Comparison of ENCODE assay signal across 8 cellular contexts in genomic region chr3:128170866-128171516, GRCh38. TPM values are rescaled to one million over a fixed set of nuclear protein-coding genes. Genes with fewer than 3 reads are reported as not detected.
DNase-seq lines count a peak whose midpoint lies in the region; ATAC-seq and TF ChIP-seq lines count a peak whose summit lies in the region.

No MANE protein-coding gene starts in this region.

- H3K27me3 Mint-ChIP-seq in Calu3 (ENCODE audit: unreplicated experiment) (no peaks in the 10 kb centered on the region), endodermal cell (ENCODE audit: insufficient read depth) (no peaks in the 10 kb centered on the region)

- H3K4me3 ChIP-seq in endodermal cell (ENCODE audit: low read length), result no peak overlapping the region

- no peaks in the 10 kb centered on the region for H3K27me3 ChIP-seq in endodermal cell (ENCODE audit: control insufficient read depth, insufficient read depth, low read length, poor library complexity, severe bottlenecking)

- no peak overlapping the region for H3K27ac ChIP-seq in endodermal cell (ENCODE audit: low read depth, low read length)

- no peaks in the 10 kb centered on the region for H3K9me3 Mint-ChIP-seq in Calu3 (ENCODE audit: low read depth, unreplicated experiment)
- no peaks in the 10 kb centered on the region for H3K9me3 Mint-ChIP-seq in endodermal cell

- H3K4me3 Mint-ChIP-seq in Calu3 (ENCODE audit: low read depth, unreplicated experiment), result no peak overlapping the region
- H3K4me3 Mint-ChIP-seq in endodermal cell, result no peak overlapping the region

- H3K36me3 ChIP-seq in endodermal cell (ENCODE audit: control insufficient read depth, insufficient read depth, low read length), result no peaks in the 10 kb centered on the region

- H3K27ac Mint-ChIP-seq in Calu3 (ENCODE audit: unreplicated experiment) (no peak overlapping the region), endodermal cell (no peak overlapping the region)

- CTCF ChIA-PET in Calu3 (lab: Charles Lee), result interaction anchor here (0.7 to 1.0 kb wide), 3 partner anchors 37 to 435 kb away, joined by 4 to 6 read pairs (median 6); no protein-coding TSS in a partner anchor

- no peak overlapping the region for H3K9ac ChIP-seq in endodermal cell (ENCODE audit: extremely low read depth, low read length, poor library complexity, severe bottlenecking)

- ATAC-seq in GM18505 (IDR thresholded peaks at IDR 0.05; ENCODE audit: unreplicated experiment), result no peak
- no peak for ATAC-seq in GM21576 (IDR thresholded peaks at IDR 0.05; ENCODE audit: unreplicated experiment)

- peak; percentile 72 for DNase-seq in Calu3
- DNase-seq in KG1 (lab: John Stamatoyannopoulos, UW), result peak; percentile 40
- peak; percentile 83 for DNase-seq in RKO (ENCODE audit: low spot score)
- DNase-seq in endodermal cell, result peak; percentile 68
- peak; percentile 92 for DNase-seq in medulla oblongata (ENCODE audit: extremely low spot score)
- DNase-seq in GM20000 (ENCODE audit: low spot score), result no peak

- intact Hi-C loops in Calu3 (cut with micrococcal nuclease; ENCODE audit: unreplicated experiment), result loop anchor here (5.0 to 10.0 kb wide), 3 partner anchors 154 to 411 kb away; no protein-coding TSS in a partner anchor

- H3K9me3 ChIP-seq in endodermal cell (ENCODE audit: control insufficient read depth, low read length), result no peaks in the 10 kb centered on the region

- peaks cover 9% of the 10 kb centered on the region for H3K4me1 ChIP-seq in endodermal cell (ENCODE audit: control insufficient read depth, insufficient read depth, low read length)

- TF ChIP-seq CTCF in Calu3 (IDR thresholded peaks at IDR 0.05; ENCODE audit: unreplicated experiment) (peak; percentile 41), endodermal cell (conservative IDR thresholded peaks at IDR 0.05) (peak; percentile 67), GM20000 (IDR thresholded peaks at IDR 0.05; ENCODE audit: extremely low read depth, missing control alignments) (no peak)

- BruUV-seq in Calu3 (replicated peaks; lab: Mats Ljungman, UMichigan), result no TSS peak

- TF ChIP-seq POLR2A in GM18505 (IDR thresholded peaks at IDR 0.05; ENCODE audit: borderline replicate concordance, extremely low read depth, insufficient read depth, insufficient read length), result no peak

- H3K36me3 Mint-ChIP-seq in Calu3 (ENCODE audit: insufficient read depth, unreplicated experiment) (no peaks in the 10 kb centered on the region), endodermal cell (ENCODE audit: low read depth) (no peaks in the 10 kb centered on the region)

- WGBS in endodermal cell (ENCODE audit: insufficient coverage in 1 of 2, insufficient read length in 1 of 2), 2 experiments, result 54 to 86% methylated on average over 3 to 5 of the region's 5 CpGs

- H3K4me1 Mint-ChIP-seq in Calu3 (ENCODE audit: low read depth, unreplicated experiment), result no peaks in the 10 kb centered on the region
- H3K4me1 Mint-ChIP-seq in endodermal cell, result peaks cover 24% of the 10 kb centered on the region

RNA-seq across cellular contexts. Expression of gene EEFSEC, which starts 17.7 kb away (rescaled TPM):
- 37.7 and 38.9 TPM in 2 replicates for total RNA-seq in Calu3 (2022)
- 10 to 100 TPM; 11.9 to 15.8 TPM for total RNA-seq in endodermal cell
- 14.4 TPM for polyA plus RNA-seq in endodermal cell (2013, experiment 1 of 2)
- 11.6 TPM for polyA plus RNA-seq in endodermal cell (2013, experiment 2 of 2)

RNA-seq across cellular contexts. Expression of gene RUVBL1, which starts 47.4 kb away (rescaled TPM):
- 156 and 167 TPM in 2 replicates for total RNA-seq in Calu3 (2022)
- 10 to 100 TPM; 81.2 to 91.1 TPM for total RNA-seq in endodermal cell
- 95.6 TPM for polyA plus RNA-seq in endodermal cell (2013, experiment 1 of 2)
- polyA plus RNA-seq in endodermal cell (2013, experiment 2 of 2), result 92.5 TPM
